ENCODE assay signal across 10 cellular contexts in genomic region chr6:7138111-7138510, GRCh38. TPM values are rescaled to one million over a fixed set of nuclear protein-coding genes. Genes with fewer than 3 reads are reported as not detected.
DNase-seq lines count a peak whose midpoint lies in the region; ATAC-seq, FAIRE-seq and TF ChIP-seq lines count a peak whose summit lies in the region.
"Had no signal": no experiment of that assay in that cellular context is flagged by ENCODE, and none has a peak within 500 bp of the region (broad histone marks: within the 10 kb centered on the region; RNA-seq: fewer than 3 reads in every experiment).

No MANE protein-coding gene starts in this region.

- H3K27ac ChIP-seq in A549 = peak overlapping the region; percentile 79 to 89
- H3K27ac ChIP-seq in adrenal gland = peak overlapping the region; percentile 28 to 82 (median 65)

- H3K4me1 ChIP-seq in A549 = peaks cover 55% of the 10 kb centered on the region
- peaks cover 22 to 63% of the 10 kb centered on the region in 2 donors for H3K4me1 ChIP-seq in adrenal gland (replicated peaks in 1 of 2)
- peaks cover 53% of the 10 kb centered on the region for H3K4me1 ChIP-seq in mucosa of descending colon (ENCODE audit: low read depth)

- no peaks in the 10 kb centered on the region for H3K9me3 ChIP-seq in A549
- no peaks in the 10 kb centered on the region for H3K9me3 ChIP-seq in adrenal gland (replicated peaks in 1 of 3)
- no peaks in the 10 kb centered on the region for H3K9me3 ChIP-seq in mucosa of descending colon

- FAIRE-seq in A549 (lab: Jason Lieb, UNC) = no peak

- no peak for TF ChIP-seq CTCF in A549 (IDR thresholded peaks at IDR 0.05)
- no peak for TF ChIP-seq CTCF in adrenal gland (IDR thresholded peaks at IDR 0.05)
- TF ChIP-seq CTCF in mucosa of descending colon (IDR thresholded peaks at IDR 0.05) = no peak

- TF ChIP-seq EP300 in A549 (IDR thresholded peaks at IDR 0.05) = no peak

- TF ChIP-seq RAD21 in A549 (conservative IDR thresholded peaks at IDR 0.05 in 1 of 2, IDR thresholded peaks at IDR 0.05 in 1 of 2) = no peak

- WGBS in A549 (ENCODE audit: missing lambda C conversion rate) = 44% methylated on average over 2 of the region's 2 CpGs
- 11 to 26% (median 16%) methylated on average over 2 of the region's 2 CpGs for WGBS in adrenal gland, 4 donors

- peak overlapping the region; percentile 19; the same call in 1 of the 3 replicates for H3K4me3 ChIP-seq in A549
- H3K4me3 ChIP-seq in adrenal gland = no peak overlapping the region
- no peak overlapping the region for H3K4me3 ChIP-seq in mucosa of descending colon

- no peak for DNase-seq in A549 (ENCODE audit: low read depth in 1 of 2, low spot score in 1 of 2)
- peak in 41 of 76 experiments; percentile 23 to 85 (median 51) for DNase-seq in HUDEP-2 (lab: John Stamatoyannopoulos, UW; ENCODE audit: unreplicated experiment in 76 of 76)
- no peak for DNase-seq in adrenal gland
- no peak for DNase-seq in mucosa of descending colon
- DNase-seq in activated gamma-delta T cell treated with Interleukin-2 at 50 U/mL for 16 hours = no peak
- no peak for DNase-seq in iPS-NIHi7 (ENCODE audit: extremely low spot score)
- no peak for DNase-seq in stimulated activated CD4-positive, alpha-beta T cell treated with anti-CD3 and anti-CD28 coated beads, Interleukin-2, amount 100 ng/mL, for 24 hours
- DNase-seq: amniotic stem cell had no signal

- CTCF ChIA-PET in A549 (lab: Yijun Ruan, JAX) = interaction anchor here (1.2 to 2.3 kb wide), 2 partner anchors 8 to 414 kb away, joined by 4 to 5 read pairs; no protein-coding TSS in a partner anchor

- H3K4me2 ChIP-seq in A549 = peak overlapping the region; percentile 87

- POLR2A ChIA-PET in A549 (lab: Yijun Ruan, JAX) = interaction anchor here (1.2 kb wide), 1 partner anchor 10 kb away, joined by 3 read pairs; no protein-coding TSS in a partner anchor

- H3K36me3 ChIP-seq in adrenal gland (replicated peaks in 1 of 2) = no peaks in the 10 kb centered on the region
- H3K36me3 ChIP-seq in mucosa of descending colon (ENCODE audit: low read depth) = no peaks in the 10 kb centered on the region

- no peaks in the 10 kb centered on the region for H3K27me3 ChIP-seq in adrenal gland

- ATAC-seq in A549 (no peak), mucosa of descending colon (peak; percentile 18), GM21515 (IDR thresholded peaks at IDR 0.05; ENCODE audit: unreplicated experiment) (no peak)
- ATAC-seq: HCT116 had no signal

- TF ChIP-seq POLR2A in A549 (IDR thresholded peaks at IDR 0.05; ENCODE audit: low read length) (no peak), adrenal gland (IDR thresholded peaks at IDR 0.05) (no peak)

- intact Hi-C loops in adrenal gland (cut with DNase I) (no loop called here), mucosa of descending colon (cut with DNase I, micrococcal nuclease) (no loop called here)

TF ChIP-seq in A549, 52 proteins besides CTCF, POLR2A, EP300 and RAD21:
- TF ChIP-seq CHD2 (IDR thresholded peaks at IDR 0.05; ENCODE audit: low read length, partially characterized antibody) (no peak), ZSCAN20 (CRISPR knock-in tag; IDR thresholded peaks at IDR 0.05) (no peak), PHF8 (IDR thresholded peaks at IDR 0.05; ENCODE audit: borderline replicate concordance, low read depth) (no peak), HOXB5 (CRISPR knock-in tag; IDR thresholded peaks at IDR 0.05) (no peak), ATOH8 (CRISPR knock-in tag; IDR thresholded peaks at IDR 0.05; ENCODE audit: low read depth) (no peak), TP53 (CRISPR knock-in tag; IDR thresholded peaks at IDR 0.05) (no peak), ZNF302 (CRISPR knock-in tag; IDR thresholded peaks at IDR 0.05) (no peak), MAX (IDR thresholded peaks at IDR 0.05) (no peak), PBX3 (IDR thresholded peaks at IDR 0.05) (no peak), MYC (IDR thresholded peaks at IDR 0.05; ENCODE audit: borderline replicate concordance, low read length) (no peak), RNF2 (IDR thresholded peaks at IDR 0.05; ENCODE audit: borderline replicate concordance, low read depth) (no peak), ZFP36 (IDR thresholded peaks at IDR 0.05; ENCODE audit: borderline replicate concordance, partially characterized antibody) (no peak), USF2 (IDR thresholded peaks at IDR 0.05) (no peak), MAFK (IDR thresholded peaks at IDR 0.05; ENCODE audit: partially characterized antibody) (no peak)
- TF ChIP-seq, protein P1, sequence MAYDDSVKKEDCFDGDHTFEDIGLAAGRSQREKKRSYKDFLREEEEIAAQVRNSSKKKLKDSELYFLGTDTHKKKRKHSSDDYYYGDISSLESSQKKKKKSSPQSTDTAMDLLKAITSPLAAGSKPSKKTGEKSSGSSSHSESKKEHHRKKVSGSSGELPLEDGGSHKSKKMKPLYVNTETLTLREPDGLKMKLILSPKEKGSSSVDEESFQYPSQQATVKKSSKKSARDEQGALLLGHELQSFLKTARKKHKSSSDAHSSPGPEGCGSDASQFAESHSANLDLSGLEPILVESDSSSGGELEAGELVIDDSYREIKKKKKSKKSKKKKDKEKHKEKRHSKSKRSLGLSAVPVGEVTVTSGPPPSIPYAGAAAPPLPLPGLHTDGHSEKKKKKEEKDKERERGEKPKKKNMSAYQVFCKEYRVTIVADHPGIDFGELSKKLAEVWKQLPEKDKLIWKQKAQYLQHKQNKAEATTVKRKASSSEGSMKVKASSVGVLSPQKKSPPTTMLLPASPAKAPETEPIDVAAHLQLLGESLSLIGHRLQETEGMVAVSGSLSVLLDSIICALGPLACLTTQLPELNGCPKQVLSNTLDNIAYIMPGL (CRISPR knock-in tag; IDR thresholded peaks at IDR 0.05; ENCODE audit: borderline replicate concordance) = no peak

RNA-seq across cellular contexts. Expression of gene RREB1, which starts 30.4 kb away (rescaled TPM):
- polyA plus RNA-seq in A549 (2011; rRNA removed) (2.2 and 4.8 TPM in 2 replicates), A549 (2017; fragmentation: RNase III; extraction: RNeasy Plus Mini Kit Qiagen cat#74134 plus additional on column Dnase treatment) (4.6 to 5.0 TPM (median 4.8 TPM) in 3 replicates), adrenal gland (10 to 100 TPM in 2 of 3 donors, 1 to 10 TPM in 1; 8.0 to 24.2 (median 20.6) TPM)
- polyA plus RNA-seq in A549 (2012; cell fraction: cytosol; rRNA removed) = 1.5 and 2.1 TPM in 2 replicates
- polyA plus RNA-seq in A549 (2012; cell fraction: nucleus; rRNA removed) = 6.1 and 6.8 TPM in 2 replicates
- 30.5 and 38.8 TPM in 2 replicates for polyA minus RNA-seq in A549 (2011; rRNA and poly(A)+ RNA removed)
- total RNA-seq in adrenal gland (10 to 100 TPM; 45.9 to 79.5 (median 58.3) TPM), mucosa of descending colon (10 to 100 TPM; 64.9 to 85.9 (median 74.7) TPM)

Comparison
In these comparisons a context has a peak if more than half of its experiments do, and no peak if none do; other contexts are left out.
1. DNase-seq: peak in HUDEP-2 (41 of 76); none in A549 (0 of 2), adrenal gland (0 of 7), mucosa of descending colon (0 of 3), activated gamma-delta T cell treated with Interleukin-2 at 50 U/mL for 16 hours (single experiment), iPS-NIHi7 (single experiment) and stimulated activated CD4-positive, alpha-beta T cell treated with anti-CD3 and anti-CD28 coated beads, Interleukin-2, amount 100 ng/mL, for 24 hours (0 of 2).